10 cellular contexts compared by ENCODE assay signal in genomic region chr2:237743561-237744269, GRCh38. TPM values are rescaled to one million over a fixed set of nuclear protein-coding genes. Genes with fewer than 3 reads are reported as not detected.
DNase-seq lines count a peak whose midpoint lies in the region; ATAC-seq, FAIRE-seq and TF ChIP-seq lines count a peak whose summit lies in the region.
"Had no signal": no experiment of that assay in that cellular context is flagged by ENCODE, and none has a peak within 500 bp of the region (broad histone marks: within the 10 kb centered on the region; RNA-seq: fewer than 3 reads in every experiment).

No MANE protein-coding gene starts in this region.

- TF ChIP-seq CTCF in A549 (IDR thresholded peaks at IDR 0.05) (no peak), astrocyte of the cerebellum (IDR thresholded peaks at IDR 0.05; ENCODE audit: low read depth, low read length, missing control alignments) (peak; percentile 15)

- no peak overlapping the region for H2AK5ac ChIP-seq in mesenchymal stem cell (ENCODE audit: low read length, severe bottlenecking)

- H2BK5ac ChIP-seq in mesenchymal stem cell (ENCODE audit: low read depth, low read length, poor library complexity, severe bottlenecking), result no peak overlapping the region

- no peak overlapping the region for H3K4ac ChIP-seq in mesenchymal stem cell (ENCODE audit: low read depth in 1 of 2, low read length in 2 of 2)

- no peak for TF ChIP-seq RAD21 in A549 (conservative IDR thresholded peaks at IDR 0.05 in 1 of 2, IDR thresholded peaks at IDR 0.05 in 1 of 2)

- peak in 1 of 2 experiments; percentile 23 for DNase-seq in A549 (ENCODE audit: low read depth in 1 of 2, low spot score in 1 of 2)
- peak; percentile 33 for DNase-seq in H54 (ENCODE audit: insufficient read length, low spot score)
- no peak for DNase-seq in astrocyte of the cerebellum (ENCODE audit: low read depth)
- DNase-seq in mesenchymal stem cell, result peak; percentile 52
- DNase-seq in caudate nucleus (lab: John Stamatoyannopoulos, UW), result no peak
- DNase-seq in NCI-H2081 (lab: John Stamatoyannopoulos, UW), result no peak

- in situ Hi-C loops in astrocyte of the cerebellum (cut with HindIII; ENCODE audit: low sequenced_read_pairs), result no loop called here

- WGBS in A549 (ENCODE audit: missing lambda C conversion rate), result 57% methylated on average over 12 of the region's 12 CpGs
- 73% methylated on average over 11 of the region's 12 CpGs for WGBS in mesenchymal stem cell

- no peak overlapping the region for H2AFZ ChIP-seq in mesenchymal stem cell (ENCODE audit: low read depth, low read length)

- ATAC-seq in A549, result peak; percentile 58 to 59
- no peak for ATAC-seq in HG02973 (IDR thresholded peaks at IDR 0.05; ENCODE audit: unreplicated experiment)
- no peak for ATAC-seq in GM18909 (IDR thresholded peaks at IDR 0.05; ENCODE audit: poor library complexity, unreplicated experiment)

- H4K8ac ChIP-seq in mesenchymal stem cell (ENCODE audit: low read length), result peak overlapping the region; percentile 57

- H3K4me3 ChIP-seq in A549 (no peak overlapping the region), astrocyte of the cerebellum (ENCODE audit: low read depth, low read length) (no peak overlapping the region), mesenchymal stem cell (ENCODE audit: insufficient read depth in 1 of 2, low read depth in 1 of 2, low read length in 2 of 2) (no peak overlapping the region)

- FAIRE-seq in A549 (lab: Jason Lieb, UNC) (no peak), H54 (lab: Jason Lieb, UNC) (no peak)
- FAIRE-seq: TTC549 had no signal

- H3K14ac ChIP-seq in mesenchymal stem cell (ENCODE audit: low read length in 2 of 2), result no peak overlapping the region

- POLR2A ChIA-PET in A549 (lab: Yijun Ruan, JAX), result no interaction called here

- no peak overlapping the region for H3K23ac ChIP-seq in mesenchymal stem cell (ENCODE audit: low read length in 2 of 2)

- peak overlapping the region; percentile 15 for H3K9ac ChIP-seq in mesenchymal stem cell (ENCODE audit: low read length)

- peaks cover 55% of the 10 kb centered on the region for H3K79me1 ChIP-seq in mesenchymal stem cell (replicated peaks; ENCODE audit: low read length, poor library complexity, severe bottlenecking)

- H2BK15ac ChIP-seq in mesenchymal stem cell (ENCODE audit: low read depth, poor library complexity, severe bottlenecking), result no peak overlapping the region

- H2BK120ac ChIP-seq in mesenchymal stem cell (ENCODE audit: low read depth, low read length), result no peak overlapping the region

- peak overlapping the region; percentile 15; the same call in 1 of the 3 replicates for H3K4me2 ChIP-seq in A549
- no peak overlapping the region for H3K4me2 ChIP-seq in mesenchymal stem cell (ENCODE audit: low read length, poor library complexity, severe bottlenecking)

- H3K27ac ChIP-seq in A549, result peak overlapping the region in 1 of 2 experiments; percentile 35; a peak in 1 of 6 replicates
- no peak overlapping the region for H3K27ac ChIP-seq in mesenchymal stem cell (ENCODE audit: low read length, poor library complexity, severe bottlenecking)
- H3K27ac ChIP-seq in caudate nucleus (ENCODE audit: low read depth, low read length), result no peak overlapping the region
- H3K27ac ChIP-seq: HL-60 had no signal

- H3K27me3 ChIP-seq in mesenchymal stem cell (ENCODE audit: control insufficient read depth in 1 of 2, insufficient read depth in 1 of 2, low read length in 2 of 2), result no peaks in the 10 kb centered on the region

- TF ChIP-seq EP300 in A549 (IDR thresholded peaks at IDR 0.05), result no peak

- peak overlapping the region; percentile 49 for H4K91ac ChIP-seq in mesenchymal stem cell (ENCODE audit: low read length)

- CTCF ChIA-PET in A549 (lab: Yijun Ruan, JAX), result interaction anchor here (0.7 to 11.9 kb wide), 18 partner anchors 12 to 658 kb away, joined by 3 to 295 read pairs (median 18); partner anchors contain the start of gene COPS8

- H2BK12ac ChIP-seq in mesenchymal stem cell (ENCODE audit: low read length in 2 of 2), result no peak overlapping the region

- no peaks in the 10 kb centered on the region for H3K9me3 ChIP-seq in A549
- no peaks in the 10 kb centered on the region for H3K9me3 ChIP-seq in mesenchymal stem cell (ENCODE audit: control insufficient read depth, low read length)

- no peak overlapping the region for H3K18ac ChIP-seq in mesenchymal stem cell (ENCODE audit: low read depth in 1 of 2, low read length in 2 of 2)

- no peak for TF ChIP-seq POLR2A in A549 (IDR thresholded peaks at IDR 0.05; ENCODE audit: low read length)
- TF ChIP-seq POLR2A in H54 (IDR thresholded peaks at IDR 0.05; ENCODE audit: low read depth, low read length), result no peak

- peaks cover 23% of the 10 kb centered on the region for H3K4me1 ChIP-seq in A549
- H3K4me1 ChIP-seq in mesenchymal stem cell (ENCODE audit: control insufficient read depth, insufficient read depth, low read depth, low read length), result peaks cover 3% of the 10 kb centered on the region

- peaks cover 23 to 24% of the 10 kb centered on the region in 2 experiments for H3K36me3 ChIP-seq in mesenchymal stem cell (ENCODE audit: control insufficient read depth in 1 of 2, insufficient read depth in 2 of 2, low read depth in 1 of 2, low read length in 2 of 2)

TF ChIP-seq in A549, 52 proteins besides CTCF, POLR2A, EP300 and RAD21:
- no peak for TF ChIP-seq HDAC2 (IDR thresholded peaks at IDR 0.05)
- TF ChIP-seq HOXB13 (CRISPR knock-in tag; IDR thresholded peaks at IDR 0.05; ENCODE audit: low read depth), result no peak
- TF ChIP-seq ZC3H11A (IDR thresholded peaks at IDR 0.05), result no peak
- no peak for TF ChIP-seq CBX2 (IDR thresholded peaks at IDR 0.05; ENCODE audit: borderline replicate concordance, low read depth)
- TF ChIP-seq ESRRA (IDR thresholded peaks at IDR 0.05; ENCODE audit: borderline replicate concordance, low read length), result no peak
- TF ChIP-seq NFE2L2 (conservative IDR thresholded peaks at IDR 0.05; ENCODE audit: low read length), result no peak
- TF ChIP-seq ZFP36 (IDR thresholded peaks at IDR 0.05; ENCODE audit: borderline replicate concordance, partially characterized antibody), result no peak
- TF ChIP-seq FOSL2 (IDR thresholded peaks at IDR 0.05), result no peak
- no peak for TF ChIP-seq FOSL2 (CRISPR knock-in tag; IDR thresholded peaks at IDR 0.05)
- TF ChIP-seq PHF8 (IDR thresholded peaks at IDR 0.05; ENCODE audit: borderline replicate concordance, low read depth), result no peak
- TF ChIP-seq, protein P1, sequence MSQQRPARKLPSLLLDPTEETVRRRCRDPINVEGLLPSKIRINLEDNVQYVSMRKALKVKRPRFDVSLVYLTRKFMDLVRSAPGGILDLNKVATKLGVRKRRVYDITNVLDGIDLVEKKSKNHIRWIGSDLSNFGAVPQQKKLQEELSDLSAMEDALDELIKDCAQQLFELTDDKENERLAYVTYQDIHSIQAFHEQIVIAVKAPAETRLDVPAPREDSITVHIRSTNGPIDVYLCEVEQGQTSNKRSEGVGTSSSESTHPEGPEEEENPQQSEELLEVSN (IDR thresholded peaks at IDR 0.05; ENCODE audit: borderline replicate concordance, low read depth), result no peak
- TF ChIP-seq KDM1A (IDR thresholded peaks at IDR 0.05; ENCODE audit: low read depth), result no peak
- no peak for TF ChIP-seq SMC3 (IDR thresholded peaks at IDR 0.05)
TF ChIP-seq in A549: peak in this region for 0.

RNA-seq across cellular contexts. Expression of gene RBM44, which starts 54.9 kb away (rescaled TPM):
- polyA plus RNA-seq in A549 (2011; rRNA removed), result 0.54 and 0.87 TPM in 2 replicates
- 0.08 and 0.10 TPM in 2 replicates for polyA plus RNA-seq in A549 (2012; cell fraction: cytosol; rRNA removed)
- polyA plus RNA-seq in A549 (2012; cell fraction: nucleus; rRNA removed), result 0.12 and 0.17 TPM in 2 replicates
- 0.14 to 0.30 TPM (median 0.21 TPM) in 3 replicates for polyA plus RNA-seq in A549 (2017; fragmentation: RNase III; extraction: RNeasy Plus Mini Kit Qiagen cat#74134 plus additional on column Dnase treatment)
- polyA minus RNA-seq in A549 (2011; rRNA and poly(A)+ RNA removed), result 0.29 and 1.2 TPM in 2 replicates
- 0.18 TPM for polyA plus RNA-seq in mesenchymal stem cell (2013, experiment 1 of 2)
- polyA plus RNA-seq in mesenchymal stem cell (2013, experiment 2 of 2), result 0.15 TPM

Comparison
In these comparisons a context has a peak if more than half of its experiments do, and no peak if none do; other contexts are left out.
1. ATAC-seq: peak in A549 (2 of 2); none in HG02973 (single experiment) and GM18909 (single experiment).
2. DNase-seq: peak in H54 (single experiment) and mesenchymal stem cell (single experiment); none in astrocyte of the cerebellum (single experiment), caudate nucleus (0 of 61) and NCI-H2081 (0 of 2).